In the genomic region with DNA sequence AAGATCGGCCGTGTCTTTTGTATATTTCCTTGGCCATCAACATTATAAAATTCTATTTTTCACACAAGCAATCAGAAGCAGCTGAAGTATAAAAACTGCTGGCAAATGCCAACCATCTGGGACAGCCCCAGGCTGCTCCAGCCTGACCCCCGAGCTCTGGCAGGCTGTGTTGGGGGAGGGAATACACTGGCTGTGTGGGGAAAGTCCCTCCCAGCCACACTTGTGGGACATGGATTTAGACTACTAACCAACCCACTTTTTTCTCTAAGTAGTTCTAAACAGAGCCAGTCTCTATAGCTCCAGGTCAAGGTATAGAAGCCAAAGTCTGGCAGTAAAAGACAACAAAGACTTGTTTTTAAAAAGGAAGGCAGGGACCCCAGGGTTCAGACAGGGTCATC, we compare ENCODE assay signal across 14 cellular contexts. TPM values are rescaled to one million over a fixed set of nuclear protein-coding genes. Genes with fewer than 3 reads are reported as not detected.
DNase-seq lines count a peak whose midpoint lies in the region; ATAC-seq and TF ChIP-seq lines count a peak whose summit lies in the region.
"Had no signal": no experiment of that assay in that cellular context is flagged by ENCODE, and none has a peak within 500 bp of the region (broad histone marks: within the 10 kb centered on the region; RNA-seq: fewer than 3 reads in every experiment).

No MANE protein-coding gene starts in this region.

- H3K9ac ChIP-seq in SK-N-MC (ENCODE audit: insufficient read length) (peak overlapping the region; percentile 42), trophoblast cell (ENCODE audit: low read length) (no peak overlapping the region)

- peak overlapping the region; percentile 68 for H3K18ac ChIP-seq in trophoblast cell (ENCODE audit: low read length)

- H3F3A ChIP-seq in PC-9 (ENCODE audit: insufficient read depth, low read depth): peaks cover 30% of the 10 kb centered on the region

- peak overlapping the region; percentile 82 for H3K14ac ChIP-seq in trophoblast cell (ENCODE audit: low read length)

- CTCF ChIA-PET in PC-9 (lab: Charles Lee): interaction anchor here (2.1 kb wide), 1 partner anchor 8 kb away, joined by 8 read pairs; no protein-coding TSS in a partner anchor

- H2AK5ac ChIP-seq in trophoblast cell (ENCODE audit: low read length): peak overlapping the region; percentile 88

- H3K27me3 ChIP-seq in gastroesophageal sphincter: no peaks in the 10 kb centered on the region
- H3K27me3 ChIP-seq in trophoblast cell (ENCODE audit: insufficient read depth, low read length): no peaks in the 10 kb centered on the region
- no peaks in the 10 kb centered on the region for H3K27me3 ChIP-seq in PC-9 (ENCODE audit: insufficient read depth, low read depth)

- H2BK12ac ChIP-seq in trophoblast cell (ENCODE audit: low read length): peak overlapping the region; percentile 88

- H3K9me3 ChIP-seq in SK-N-MC (ENCODE audit: low read depth, low read length): no peaks in the 10 kb centered on the region
- no peaks in the 10 kb centered on the region for H3K9me3 ChIP-seq in gastroesophageal sphincter
- no peaks in the 10 kb centered on the region for H3K9me3 ChIP-seq in trophoblast cell (ENCODE audit: insufficient read depth, low read depth, low read length)
- no peaks in the 10 kb centered on the region for H3K9me3 ChIP-seq in PC-9 (ENCODE audit: insufficient read depth, low read depth)
- H3K9me3 ChIP-seq: HAP-1 had no signal

- H3K79me1 ChIP-seq in trophoblast cell (ENCODE audit: low read length): peaks cover 29% of the 10 kb centered on the region

- H2AFZ ChIP-seq in trophoblast cell (ENCODE audit: insufficient read depth, low read length, poor library complexity) (no peak overlapping the region), PC-9 (no peak overlapping the region)

- H2BK5ac ChIP-seq in trophoblast cell (ENCODE audit: low read depth, low read length, poor library complexity): peak overlapping the region; percentile 97

- peak; percentile 17 for DNase-seq in Caki2 (ENCODE audit: low read depth)
- DNase-seq in SK-N-MC (ENCODE audit: low read depth, low spot score): no peak
- no peak for DNase-seq in trophoblast cell
- no peak for DNase-seq in activated CD4-positive, alpha-beta T cell treated with anti-CD3 and anti-CD28 coated beads, Interleukin-2, amount 50 U/mL, for 4 hours
- no peak for DNase-seq in NCI-H2196 treated with DMSO at 0.1 percent for 48 hours (lab: John Stamatoyannopoulos, UW; ENCODE audit: unreplicated experiment)
- DNase-seq in NOMO-1 (lab: John Stamatoyannopoulos, UW; ENCODE audit: unreplicated experiment in 2 of 2): no peak
- no peak for DNase-seq in PC-9
- DNase-seq: activated CD4-positive, alpha-beta T cell treated with anti-CD3 and anti-CD28 coated beads, Interleukin-2, amount 10 ng/mL, durations not matched to agents 24 days and 14 days; amniotic stem cell; CD4-positive, alpha-beta T cell; NCI-H1048 had no signal

- no peak for TF ChIP-seq POLR2A in gastroesophageal sphincter (IDR thresholded peaks at IDR 0.05)

- H3K79me2 ChIP-seq in trophoblast cell (ENCODE audit: control insufficient read depth, insufficient read depth, low read length, poor library complexity): peaks cover 6% of the 10 kb centered on the region
- H3K79me2 ChIP-seq in PC-9 (ENCODE audit: low read depth): 0 out of 2 replicates have a peak, but pooled peaks cover 5% of the 10 kb centered on the region

- peak overlapping the region; percentile 71 for H4K8ac ChIP-seq in trophoblast cell (ENCODE audit: low read depth, low read length)

- POLR2A ChIA-PET in PC-9 (lab: Charles Lee; ENCODE audit: unreplicated experiment): interaction anchor here (0.6 kb wide), 1 partner anchor 19 kb away, joined by 4 read pairs; no protein-coding TSS in a partner anchor

- TF ChIP-seq CTCF in gastroesophageal sphincter (IDR thresholded peaks at IDR 0.05) (no peak), PC-9 (conservative IDR thresholded peaks at IDR 0.05) (no peak)

- in situ Hi-C loops in Caki2 (cut with HindIII; ENCODE audit: low pct_unique_long_range_greater_than_20kb, low sequenced_read_pairs): no loop called here

- intact Hi-C loops in PC-9 (cut with micrococcal nuclease; ENCODE audit: unreplicated experiment): no loop called here

- no peak overlapping the region for H3K27ac ChIP-seq in SK-N-MC
- H3K27ac ChIP-seq in gastroesophageal sphincter: peak overlapping the region in 3 of 4 donors; percentile 22 to 58 (median 41)
- H3K27ac ChIP-seq in trophoblast cell (ENCODE audit: low read depth, low read length): peak overlapping the region; percentile 97
- no peak overlapping the region for H3K27ac ChIP-seq in PC-9

- H3K4me2 ChIP-seq in trophoblast cell (ENCODE audit: low read length) (peak overlapping the region; percentile 40), PC-9 (no peak overlapping the region)

- H3K4me1 ChIP-seq in gastroesophageal sphincter (peaks cover 0 to 30% (median 0%) of the 10 kb centered on the region in 3 donors), trophoblast cell (ENCODE audit: control insufficient read depth in 1 of 2, insufficient read depth in 2 of 2, low read length in 2 of 2) (peaks cover 32 to 34% of the 10 kb centered on the region in 2 experiments), PC-9 (replicated peaks; ENCODE audit: insufficient read depth) (peaks cover 31% of the 10 kb centered on the region)

- H3K9me2 ChIP-seq in PC-9 (ENCODE audit: insufficient read depth): no peaks in the 10 kb centered on the region

- no peak overlapping the region for H3K4me3 ChIP-seq in SK-N-MC
- no peak overlapping the region for H3K4me3 ChIP-seq in gastroesophageal sphincter
- no peak overlapping the region for H3K4me3 ChIP-seq in trophoblast cell (ENCODE audit: low read depth, low read length)
- no peak overlapping the region for H3K4me3 ChIP-seq in PC-9
- H3K4me3 ChIP-seq: HAP-1 had no signal

- no peak overlapping the region for H4K12ac ChIP-seq in trophoblast cell (ENCODE audit: low read depth, low read length)

- H4K20me1 ChIP-seq in PC-9 (ENCODE audit: insufficient read depth): peaks cover 5% of the 10 kb centered on the region; the same call in 1 of the 2 replicates

- peak overlapping the region; percentile 90 for H4K91ac ChIP-seq in trophoblast cell (ENCODE audit: low read depth, low read length)

- no TSS peak for BruUV-seq in PC-9 (replicated peaks; lab: Mats Ljungman, UMichigan)

- ATAC-seq in gastroesophageal sphincter: no peak

- peak overlapping the region; percentile 79 for H2BK120ac ChIP-seq in trophoblast cell (ENCODE audit: insufficient read depth, low read length, poor library complexity)

- H3K36me3 ChIP-seq in SK-N-MC (ENCODE audit: insufficient read depth, low read length) (no peaks in the 10 kb centered on the region; the same call in 1 of the 2 replicates), gastroesophageal sphincter (peaks cover 0 to 54% of the 10 kb centered on the region in 2 donors), trophoblast cell (ENCODE audit: control insufficient read depth in 1 of 2, insufficient read depth in 2 of 2, low read length in 2 of 2) (peaks cover 2 to 6% of the 10 kb centered on the region in 2 experiments), PC-9 (ENCODE audit: low read depth) (peaks cover 11% of the 10 kb centered on the region; the same call in 1 of the 2 replicates)

- TF ChIP-seq EP300 in gastroesophageal sphincter (IDR thresholded peaks at IDR 0.05): no peak

- 42 to 44% methylated on average over 2 of the region's 3 CpGs for WGBS in gastroesophageal sphincter (ENCODE audit: low coverage in 1 of 2), 2 donors
- WGBS in trophoblast cell (ENCODE audit: extremely low coverage, insufficient coverage, insufficient read length): no CpG with 5 or more reads among the region's 3 CpGs

- no peak overlapping the region for H3K23ac ChIP-seq in trophoblast cell (ENCODE audit: low read length)

- H3K4ac ChIP-seq in trophoblast cell (ENCODE audit: low read depth, low read length): peak overlapping the region; percentile 58

RNA-seq across cellular contexts. Expression of gene POMT2, which starts 13.6 kb away (rescaled TPM):
- 9.4 and 27.4 TPM in 2 replicates for total RNA-seq in Caki2 (2014; rRNA removed; shearing (Covaris generic); ENCODE audit: low replicate concordance)
- 10 to 100 TPM in 3 of 4 donors, 1 to 10 TPM in 1; 8.1 to 20.9 (median 14.4) TPM for total RNA-seq in gastroesophageal sphincter
- 14.1 and 14.9 TPM in 2 replicates for polyA plus RNA-seq in trophoblast cell (2013)
- 96.5 and 109 TPM in 2 replicates for total RNA-seq in PC-9 (2021)

RNA-seq across cellular contexts. Expression of gene GSTZ1, which starts 13.7 kb away (rescaled TPM):
- total RNA-seq in Caki2 (2014; rRNA removed; shearing (Covaris generic); ENCODE audit: low replicate concordance): 42.0 and 49.7 TPM in 2 replicates
- 10 to 100 TPM in 2 of 4 donors, 1 to 10 TPM in 2; 6.3 to 15.4 (median 12.5) TPM for total RNA-seq in gastroesophageal sphincter
- 12.9 and 13.5 TPM in 2 replicates for polyA plus RNA-seq in trophoblast cell (2013)
- 135 and 195 TPM in 2 replicates for total RNA-seq in PC-9 (2021)

RNA-seq across cellular contexts. Expression of gene NGB, which starts 36.1 kb away (rescaled TPM):
- total RNA-seq in Caki2 (2014; rRNA removed; shearing (Covaris generic); ENCODE audit: low replicate concordance): 0.07 TPM in 1 of 2 replicates, not detected in the other
- total RNA-seq in gastroesophageal sphincter (1 to 10 TPM in 2 of 4 donors, under 1 TPM in 1, not detected in 1; 0.27 to 2.0 (median 1.2) TPM), PC-9 (2021) (not detected in 2 replicates)
- not detected in 2 replicates for polyA plus RNA-seq in trophoblast cell (2013)
- total RNA-seq: activated CD4-positive, alpha-beta T cell treated with anti-CD3 and anti-CD28 coated beads, Interleukin-2, amount 10 ng/mL, durations not matched to agents 24 days and 14 days; CD4-positive, alpha-beta T cell; glomerular endothelial cell had no signal

Comparison
In these comparisons a context has a peak if more than half of its experiments do, and no peak if none do; other contexts are left out.
1. H3K27ac ChIP-seq: peak in gastroesophageal sphincter (3 of 4) and trophoblast cell (single experiment); none in SK-N-MC (single experiment) and PC-9 (single experiment).